ENCODE assay signal across 7 cellular contexts in genomic region chr20:60516442-60516841, GRCh38.
"Had no signal": no experiment of that assay in that cellular context is flagged by ENCODE, and none has a peak within 500 bp of the region (broad histone marks: within the 10 kb centered on the region; RNA-seq: fewer than 3 reads in every experiment).

No MANE protein-coding gene starts in this region.

- DNase-seq: H7, HFFc6, KBM-7 had no signal

- H3K4me3 ChIP-seq: GM23338, HAP-1 had no signal

- H3K9me3 ChIP-seq: HAP-1 had no signal

- H2AFZ ChIP-seq: GM23338 had no signal

- H3K4me1 ChIP-seq: HAP-1 had no signal

- H3K4me2 ChIP-seq: GM23338 had no signal

- ATAC-seq: GM23338, HCT116 had no signal

- H3K36me3 ChIP-seq: HAP-1 had no signal

- FAIRE-seq: HTR-8/SVneo had no signal
